In genomic region chr10:21527634-21528451, GRCh38 we compare ENCODE assay signal across 1 cellular context.
TF ChIP-seq lines count a peak whose summit lies in the region.

No MANE protein-coding gene starts in this region.

TF ChIP-seq in HCT116, 20 proteins besides CTCF, POLR2A, EP300 and RAD21:
- TF ChIP-seq REST (IDR thresholded peaks at IDR 0.05; ENCODE audit: low read depth) (no peak), JUND (IDR thresholded peaks at IDR 0.05) (no peak), EZH2phosphoT487 (IDR thresholded peaks at IDR 0.05; ENCODE audit: borderline replicate concordance) (no peak), CEBPB (IDR thresholded peaks at IDR 0.05; ENCODE audit: low read depth) (0 out of 2 replicates have a peak, but pooled peaks have one; percentile 18), SRF (IDR thresholded peaks at IDR 0.05; ENCODE audit: low read depth) (no peak), ATF3 (IDR thresholded peaks at IDR 0.05) (no peak), SIN3A (IDR thresholded peaks at IDR 0.05; ENCODE audit: low read depth) (0 out of 2 replicates have a peak, but pooled peaks have one; percentile 28), FOSL1 (IDR thresholded peaks at IDR 0.05; ENCODE audit: low read depth) (0 out of 2 replicates have a peak, but pooled peaks have one; percentile 8), POLR2AphosphoS5 (IDR thresholded peaks at IDR 0.05; ENCODE audit: low read depth, low read length) (no peak), ELF1 (IDR thresholded peaks at IDR 0.05; ENCODE audit: borderline replicate concordance, low read depth) (no peak; the same call in 1 of the 2 replicates), SP1 (IDR thresholded peaks at IDR 0.05; ENCODE audit: low read depth) (no peak)
- TF ChIP-seq, protein P1, sequence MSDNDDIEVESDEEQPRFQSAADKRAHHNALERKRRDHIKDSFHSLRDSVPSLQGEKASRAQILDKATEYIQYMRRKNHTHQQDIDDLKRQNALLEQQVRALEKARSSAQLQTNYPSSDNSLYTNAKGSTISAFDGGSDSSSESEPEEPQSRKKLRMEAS (IDR thresholded peaks at IDR 0.05), result no peak
